In the genomic region with DNA sequence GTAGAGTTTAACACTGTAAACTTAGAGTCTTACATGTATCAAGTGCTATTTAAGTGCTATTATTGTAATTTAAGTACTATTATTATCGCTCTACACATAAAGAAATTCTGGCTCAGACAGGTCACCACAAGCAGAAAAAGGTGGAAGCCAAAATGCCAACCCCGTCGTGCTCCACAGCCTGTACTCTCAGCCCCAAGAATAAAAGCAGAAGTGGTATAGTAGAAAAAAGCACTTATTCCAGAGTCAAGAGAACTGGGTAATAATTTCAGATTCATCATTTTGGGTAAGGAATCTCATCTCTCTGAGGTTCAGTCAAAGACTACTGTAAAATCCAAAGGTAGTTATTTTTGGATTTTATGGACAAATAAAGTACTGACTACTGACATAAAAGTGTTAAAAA, we compare ENCODE assay signal across 8 cellular contexts. TPM values are rescaled to one million over a fixed set of nuclear protein-coding genes. Genes with fewer than 3 reads are reported as not detected.
DNase-seq lines count a peak whose midpoint lies in the region; ATAC-seq and TF ChIP-seq lines count a peak whose summit lies in the region.

No MANE protein-coding gene starts in this region.

- peak overlapping the region; percentile 96 for H3K9ac ChIP-seq in SK-N-MC (ENCODE audit: insufficient read length)

- H3K4me3 ChIP-seq in SK-N-MC, result peak overlapping the region; percentile 99
- H3K4me3 ChIP-seq in fibroblast of villous mesenchyme (ENCODE audit: low read depth, low read length), result peak overlapping the region; percentile 74

- no peaks in the 10 kb centered on the region for H3K9me3 ChIP-seq in SK-N-MC (ENCODE audit: low read depth, low read length)

- H3K36me3 ChIP-seq in SK-N-MC (ENCODE audit: insufficient read depth, low read length), result no peaks in the 10 kb centered on the region

- H3K9me3 Mint-ChIP-seq in stimulated activated naive B cell treated with anti-CD40 and anti-IgM and Interleukin-4, amounts not matched to agents 10 μg/mL and 1 μg/mL and 100 μg/mL, for 72 hours, result no peaks in the 10 kb centered on the region

- peak; percentile 25 for ATAC-seq in HG02938 (IDR thresholded peaks at IDR 0.05; ENCODE audit: unreplicated experiment)
- ATAC-seq in stimulated activated naive B cell treated with anti-CD40 and anti-IgM and Interleukin-4, amounts not matched to agents 10 μg/mL and 1 μg/mL and 100 μg/mL, for 72 hours (replicated peaks), result peak; percentile 76 to 80
- no peak for ATAC-seq in HG02759 (IDR thresholded peaks at IDR 0.05; ENCODE audit: unreplicated experiment)

- H3K27ac Mint-ChIP-seq in stimulated activated naive B cell treated with anti-CD40 and anti-IgM and Interleukin-4, amounts not matched to agents 10 μg/mL and 1 μg/mL and 100 μg/mL, for 72 hours, result peak overlapping the region; percentile 99

- no peak overlapping the region for H3K27ac ChIP-seq in SK-N-MC

- peaks cover 23 to 35% of the 10 kb centered on the region in 2 donors for H3K4me1 Mint-ChIP-seq in stimulated activated naive B cell treated with anti-CD40 and anti-IgM and Interleukin-4, amounts not matched to agents 10 μg/mL and 1 μg/mL and 100 μg/mL, for 72 hours

- H3K36me3 Mint-ChIP-seq in stimulated activated naive B cell treated with anti-CD40 and anti-IgM and Interleukin-4, amounts not matched to agents 10 μg/mL and 1 μg/mL and 100 μg/mL, for 72 hours, result peaks cover 18 to 24% of the 10 kb centered on the region in 2 donors

- H3K4me3 Mint-ChIP-seq in stimulated activated naive B cell treated with anti-CD40 and anti-IgM and Interleukin-4, amounts not matched to agents 10 μg/mL and 1 μg/mL and 100 μg/mL, for 72 hours, result peak overlapping the region; percentile 98 to 99

- TF ChIP-seq CTCF in fibroblast of villous mesenchyme (IDR thresholded peaks at IDR 0.05; ENCODE audit: insufficient read depth, low read depth, low read length), result no peak

- H3K27me3 Mint-ChIP-seq in stimulated activated naive B cell treated with anti-CD40 and anti-IgM and Interleukin-4, amounts not matched to agents 10 μg/mL and 1 μg/mL and 100 μg/mL, for 72 hours, result peaks cover 4 to 16% of the 10 kb centered on the region in 2 donors

- peak; percentile 49 for DNase-seq in GF-D8 (lab: John Stamatoyannopoulos, UW)
- no peak for DNase-seq in SK-N-MC (ENCODE audit: low read depth, low spot score)
- no peak for DNase-seq in fibroblast of villous mesenchyme (ENCODE audit: low read depth)
- peak; percentile 33 for DNase-seq in stimulated activated naive B cell treated with anti-CD40 and anti-IgM and Interleukin-4, amounts not matched to agents 10 μg/mL and 1 μg/mL and 100 μg/mL, for 72 hours
- DNase-seq in NCI-H2107 (lab: John Stamatoyannopoulos, UW), result no peak
- no peak for DNase-seq in NCI-H345 treated with DMSO at 0.1 percent for 48 hours (lab: John Stamatoyannopoulos, UW; ENCODE audit: unreplicated experiment)

RNA-seq across cellular contexts. Expression of gene ZUP1, which starts 0.9 kb away (rescaled TPM):
- total RNA-seq in fibroblast of villous mesenchyme, result 13.5 and 15.5 TPM in 2 replicates

RNA-seq across cellular contexts. Expression of gene KPNA5, which starts 13.4 kb away (rescaled TPM):
- 6.1 and 7.8 TPM in 2 replicates for total RNA-seq in fibroblast of villous mesenchyme

RNA-seq across cellular contexts. Expression of gene RSPH4A, which starts 51.3 kb away (rescaled TPM):
- under 0.01 and 0.32 TPM in 2 replicates for total RNA-seq in fibroblast of villous mesenchyme

Comparison
In these comparisons a context has a peak if more than half of its experiments do, and no peak if none do; other contexts are left out.
1. DNase-seq: peak in GF-D8 (single experiment) and stimulated activated naive B cell treated with anti-CD40 and anti-IgM and Interleukin-4, amounts not matched to agents 10 μg/mL and 1 μg/mL and 100 μg/mL, for 72 hours (single experiment); none in SK-N-MC (single experiment), fibroblast of villous mesenchyme (single experiment), NCI-H2107 (single experiment) and NCI-H345 treated with DMSO at 0.1 percent for 48 hours (single experiment).